ENCODE assay signal across 36 cellular contexts in genomic region chr4:38467296-38467695, GRCh38.
"Had no signal": no experiment of that assay in that cellular context is flagged by ENCODE, and none has a peak within 500 bp of the region (broad histone marks: within the 10 kb centered on the region; RNA-seq: fewer than 3 reads in every experiment).

No MANE protein-coding gene starts in this region.

- H3K9me3 ChIP-seq: MG63 had no signal

- DNase-seq: Karpas-422, Kasumi-1, MG63, MM.1S, MV-4-11, NCI-H1048, NCI-H1092, NCI-H1092 treated with DMSO at 0.1 percent for 48 hours, NCI-H1105, NCI-H1105 treated with DMSO at 0.1 percent for 48 hours, NCI-H1417, NCI-H1417 treated with DMSO at 0.1 percent for 48 hours, NCI-H1436, NCI-H1436 treated with DMSO at 0.1 percent for 48 hours, NCI-H146, NCI-H1694, NCI-H1694 treated with DMSO at 0.1 percent for 48 hours, NCI-H187, NCI-H187 treated with DMSO at 0.1 percent for 48 hours, NCI-H1930, NCI-H2029, NCI-H2029 treated with DMSO at 0.1 percent for 48 hours, NCI-H2081, NCI-H2081 treated with DMSO at 0.1 percent for 48 hours, NCI-H2107, NCI-H2171, NCI-H2171 treated with DMSO at 0.1 percent for 48 hours, NCI-H2227 treated with DMSO at 0.1 percent for 48 hours, NCI-H226, NCI-H345, NCI-H446, NCI-H446 treated with DMSO at 0.1 percent for 48 hours, NCI-H510A, NCI-H510A treated with DMSO at 0.1 percent for 48 hours, NCI-H524, NCI-H524 treated with DMSO at 0.1 percent for 48 hours had no signal

- H3K27me3 ChIP-seq: MG63 had no signal

- H3K4me3 ChIP-seq: MG63 had no signal

- H3K36me3 ChIP-seq: MG63 had no signal
